In genomic region chr6:37004044-37004984, GRCh38 we compare ENCODE assay signal across 2 cellular contexts.
TF ChIP-seq lines count a peak whose summit lies in the region.

No MANE protein-coding gene starts in this region.

TF ChIP-seq in HEK293, 187 proteins besides CTCF, POLR2A, EP300 and RAD21 (continued from another document):
- no peak for TF ChIP-seq ZSCAN18 (tag by site-specific recombination; IDR thresholded peaks at IDR 0.05)
- TF ChIP-seq ZNF692 (tag by site-specific recombination; IDR thresholded peaks at IDR 0.05): no peak
- TF ChIP-seq ZNF626 (tag by site-specific recombination; IDR thresholded peaks at IDR 0.05): no peak
- TF ChIP-seq ZNF664 (tag by site-specific recombination; IDR thresholded peaks at IDR 0.05): no peak
- TF ChIP-seq ZNF747 (tag by site-specific recombination; IDR thresholded peaks at IDR 0.05): no peak
- no peak for TF ChIP-seq ZNF423 (tag by site-specific recombination; IDR thresholded peaks at IDR 0.05)
- TF ChIP-seq ZEB2 (tag by site-specific recombination; IDR thresholded peaks at IDR 0.05): no peak
- peak; percentile 70 for TF ChIP-seq ZNF768 (tag by site-specific recombination; IDR thresholded peaks at IDR 0.05)
- no peak for TF ChIP-seq ZNF175 (tag by site-specific recombination; IDR thresholded peaks at IDR 0.05)
- no peak for TF ChIP-seq ZFP3 (tag by site-specific recombination; IDR thresholded peaks at IDR 0.05; ENCODE audit: low read depth)

TF ChIP-seq in GM12878, 131 proteins besides CTCF, POLR2A, EP300 and RAD21 (continued from another document and continues in another):
- no peak for TF ChIP-seq RAD51 (IDR thresholded peaks at IDR 0.05)
- TF ChIP-seq SIN3A (IDR thresholded peaks at IDR 0.05; ENCODE audit: low read depth, low read length): no peak
- no peak for TF ChIP-seq MYB (IDR thresholded peaks at IDR 0.05; ENCODE audit: borderline replicate concordance, low read depth, low read length)
- TF ChIP-seq SRF (IDR thresholded peaks at IDR 0.05; ENCODE audit: low read depth in 2 of 2, low read length in 2 of 2): no peak
- TF ChIP-seq PBX3 (IDR thresholded peaks at IDR 0.05; ENCODE audit: insufficient replicate concordance, low read depth, low read length): no peak
- no peak for TF ChIP-seq ATF3 (IDR thresholded peaks at IDR 0.05; ENCODE audit: borderline replicate concordance, extremely low read depth, low read depth, low read length)
- TF ChIP-seq ZNF217 (IDR thresholded peaks at IDR 0.05): peak; percentile 62
- TF ChIP-seq MEF2B (IDR thresholded peaks at IDR 0.05; ENCODE audit: partially characterized antibody, poor library complexity, severe bottlenecking): peak; percentile 89
- no peak for TF ChIP-seq HSF1 (IDR thresholded peaks at IDR 0.05; ENCODE audit: low read depth, low read length)
- no peak for TF ChIP-seq STAT1 (conservative IDR thresholded peaks at IDR 0.05)
- no peak for TF ChIP-seq ZBTB4 (CRISPR knock-in tag; IDR thresholded peaks at IDR 0.05)
- TF ChIP-seq SMAD1 (IDR thresholded peaks at IDR 0.05; ENCODE audit: low read depth, partially characterized antibody): no peak
- TF ChIP-seq JUND (IDR thresholded peaks at IDR 0.05; ENCODE audit: low read depth, low read length): no peak
- TF ChIP-seq BHLHE40 (IDR thresholded peaks at IDR 0.05; ENCODE audit: borderline replicate concordance in 1 of 2, low read depth in 2 of 2, low read length in 1 of 2): peak; percentile 18 to 55; a peak in 2 of 4 replicates
- TF ChIP-seq ZBTB40 (IDR thresholded peaks at IDR 0.05; ENCODE audit: borderline replicate concordance): no peak
- TF ChIP-seq JUNB (IDR thresholded peaks at IDR 0.05): peak; percentile 50
- peak in 1 of 2 experiments; percentile 31; a peak in 1 of 4 replicates for TF ChIP-seq IKZF2 (IDR thresholded peaks at IDR 0.05)
- peak; percentile 24; the same call in 1 of the 2 replicates for TF ChIP-seq EED (IDR thresholded peaks at IDR 0.05; ENCODE audit: low read depth)
- 0 out of 2 replicates have a peak, but pooled peaks have one; percentile 8 for TF ChIP-seq CHD2 (IDR thresholded peaks at IDR 0.05; ENCODE audit: borderline replicate concordance, low read depth, low read length)
- no peak for TF ChIP-seq ZNF592 (IDR thresholded peaks at IDR 0.05)
- TF ChIP-seq YY1 (IDR thresholded peaks at IDR 0.05; ENCODE audit: low read depth, low read length): no peak
- no peak for TF ChIP-seq CREB1 (IDR thresholded peaks at IDR 0.05; ENCODE audit: low read depth)
- no peak for TF ChIP-seq MYC (IDR thresholded peaks at IDR 0.05; ENCODE audit: insufficient read depth, insufficient read length, insufficient replicate concordance, low read length, severe bottlenecking)
- no peak for TF ChIP-seq RELB (IDR thresholded peaks at IDR 0.05; ENCODE audit: low read depth)
- TF ChIP-seq YBX1 (IDR thresholded peaks at IDR 0.05): no peak
- TF ChIP-seq MTA2 (IDR thresholded peaks at IDR 0.05; ENCODE audit: low read depth): no peak; the same call in none of the 2 replicates
- TF ChIP-seq IRF4 (IDR thresholded peaks at IDR 0.05; ENCODE audit: low read depth, low read length): no peak
- no peak for TF ChIP-seq TAF1 (IDR thresholded peaks at IDR 0.05; ENCODE audit: borderline replicate concordance, low read depth, low read length)
- no peak for TF ChIP-seq RFX5 (IDR thresholded peaks at IDR 0.05; ENCODE audit: low read depth, low read length)
- TF ChIP-seq NBN (IDR thresholded peaks at IDR 0.05): no peak
- TF ChIP-seq DPF2 (IDR thresholded peaks at IDR 0.05): 0 out of 2 replicates have a peak, but pooled peaks have one; percentile 45
- no peak for TF ChIP-seq NKRF (conservative IDR thresholded peaks at IDR 0.05)
- TF ChIP-seq GATAD2B (conservative IDR thresholded peaks at IDR 0.05; ENCODE audit: low read depth): no peak
- no peak for TF ChIP-seq BCL3 (IDR thresholded peaks at IDR 0.05; ENCODE audit: borderline replicate concordance, insufficient read depth, low read depth, low read length, poor library complexity, severe bottlenecking)
